ENCODE assay signal across 11 cellular contexts in genomic region chr1:143604887-143605286, GRCh38.
"Had no signal": no experiment of that assay in that cellular context is flagged by ENCODE, and none has a peak within 500 bp of the region (broad histone marks: within the 10 kb centered on the region; RNA-seq: fewer than 3 reads in every experiment).

No MANE protein-coding gene starts in this region.

- H3K27ac ChIP-seq: GM23248 had no signal

- DNase-seq: GM23248, GOT3, H7, H9, HCEC 1CT, HFFc6 had no signal

- H3K4me1 ChIP-seq: HAP-1 had no signal

- H3K9ac ChIP-seq: GM23248 had no signal

- ATAC-seq: GM23338, HCT116 had no signal

- H3K9me3 ChIP-seq: HAP-1 had no signal

- H3K4me2 ChIP-seq: GM23338 had no signal

- H2AFZ ChIP-seq: GM23248, GM23338 had no signal

- H3K4me3 ChIP-seq: GM23248, GM23338, HAP-1 had no signal

- H3K36me3 ChIP-seq: HAP-1 had no signal

- FAIRE-seq: H1, H54 had no signal
